Comparison of ENCODE assay signal across 10 cellular contexts in genomic region chr4:184818216-184818564, GRCh38. TPM values are rescaled to one million over a fixed set of nuclear protein-coding genes. Genes with fewer than 3 reads are reported as not detected.
DNase-seq lines count a peak whose midpoint lies in the region; ATAC-seq and TF ChIP-seq lines count a peak whose summit lies in the region.
"Had no signal": no experiment of that assay in that cellular context is flagged by ENCODE, and none has a peak within 500 bp of the region (broad histone marks: within the 10 kb centered on the region; RNA-seq: fewer than 3 reads in every experiment).

No MANE protein-coding gene starts in this region.

- H3K4me1 Mint-ChIP-seq in CD4-positive, alpha-beta T cell (ENCODE audit: low read depth) = peaks cover 51% of the 10 kb centered on the region
- H3K4me1 Mint-ChIP-seq in CD14-positive monocyte = peaks cover 98% of the 10 kb centered on the region

- no peaks in the 10 kb centered on the region for H3K9me3 ChIP-seq in CD4-positive, alpha-beta T cell (ENCODE audit: control insufficient read depth, low read length)

- H3K9me3 Mint-ChIP-seq in CD4-positive, alpha-beta T cell = no peaks in the 10 kb centered on the region
- no peaks in the 10 kb centered on the region for H3K9me3 Mint-ChIP-seq in CD14-positive monocyte

- intact Hi-C loops in CD4-positive, alpha-beta T cell (cut with DNase I, micrococcal nuclease) = no loop called here
- intact Hi-C loops in CD14-positive monocyte (cut with micrococcal nuclease) = loop anchor here in 1 of 2 donors (5.0 kb wide), 1 partner anchor 34 kb away; no protein-coding TSS in a partner anchor

- H3K36me3 Mint-ChIP-seq in CD4-positive, alpha-beta T cell (ENCODE audit: low read depth) = no peaks in the 10 kb centered on the region
- H3K36me3 Mint-ChIP-seq in CD14-positive monocyte = peaks cover 39 to 57% of the 10 kb centered on the region in 2 donors

- H3K27me3 ChIP-seq in CD4-positive, alpha-beta T cell (ENCODE audit: control insufficient read depth, insufficient read depth, low read length) = no peaks in the 10 kb centered on the region

- no peak for DNase-seq in CD4-positive, alpha-beta T cell
- no peak for DNase-seq in stimulated activated CD4-positive, alpha-beta T cell treated with anti-CD3 and anti-CD28 coated beads, Interleukin-2, amount 100 ng/mL, for 48 hours
- no peak for DNase-seq in T-helper 9 cell
- DNase-seq in CD14-positive monocyte (ENCODE audit: low spot score) = no peak
- no peak for DNase-seq in NCI-H446 (lab: John Stamatoyannopoulos, UW)
- DNase-seq: GOT3, Kasumi-1 had no signal

- POLR2A ChIA-PET in CD4-positive, alpha-beta T cell (lab: Charles Lee) = no interaction called here

- CTCF ChIA-PET in CD4-positive, alpha-beta T cell (lab: Charles Lee) = interaction anchor here (1.4 kb wide), 1 partner anchor 26 kb away, joined by 3 read pairs; no protein-coding TSS in a partner anchor

- no peak for TF ChIP-seq CTCF in CD4-positive, alpha-beta T cell (IDR thresholded peaks at IDR 0.05)
- no peak for TF ChIP-seq CTCF in CD14-positive monocyte (IDR thresholded peaks at IDR 0.05)

- no peak overlapping the region for H3K4me3 Mint-ChIP-seq in CD4-positive, alpha-beta T cell
- H3K4me3 Mint-ChIP-seq in CD14-positive monocyte = no peak overlapping the region

- ATAC-seq in CD4-positive, alpha-beta T cell (ENCODE audit: poor library complexity) = peak; percentile 36
- peak; percentile 25 for ATAC-seq in GM18861 (IDR thresholded peaks at IDR 0.05; ENCODE audit: unreplicated experiment)
- peak; percentile 38 for ATAC-seq in GM21786 (IDR thresholded peaks at IDR 0.05; ENCODE audit: unreplicated experiment)
- peak; percentile 29 for ATAC-seq in HG03571 (IDR thresholded peaks at IDR 0.05; ENCODE audit: unreplicated experiment)

- no peak overlapping the region for H3K27ac Mint-ChIP-seq in CD4-positive, alpha-beta T cell
- peak overlapping the region in 2 of 7 donors; percentile 74 to 75 for H3K27ac Mint-ChIP-seq in CD14-positive monocyte

- no peaks in the 10 kb centered on the region for H3K27me3 Mint-ChIP-seq in CD4-positive, alpha-beta T cell
- no peaks in the 10 kb centered on the region for H3K27me3 Mint-ChIP-seq in CD14-positive monocyte (ENCODE audit: low read depth in 3 of 3)

- no peak overlapping the region for H3K27ac ChIP-seq in CD4-positive, alpha-beta T cell (ENCODE audit: low read depth, low read length)

RNA-seq across cellular contexts. Expression of gene ACSL1, which starts 7.6 kb away (rescaled TPM):
- 10 to 100 TPM; 12.4 to 12.5 TPM for total RNA-seq in CD4-positive, alpha-beta T cell
- polyA plus RNA-seq in CD14-positive monocyte = 100 to 1,000 TPM in 1 of 2 donors, 10 to 100 TPM in 1; 72.4 to 115 TPM
